Comparison of ENCODE assay signal across 10 cellular contexts in genomic region chr4:109075617-109076016, GRCh38.
"Had no signal": no experiment of that assay in that cellular context is flagged by ENCODE, and none has a peak within 500 bp of the region (broad histone marks: within the 10 kb centered on the region; RNA-seq: fewer than 3 reads in every experiment).

No MANE protein-coding gene starts in this region.

- H3K4me2 ChIP-seq: GM23338, KMS-11 had no signal

- ATAC-seq: GM23338 had no signal

- H3K4me1 Mint-ChIP-seq: GM23338, H9 had no signal

- H3K9ac ChIP-seq: KMS-11 had no signal

- H2AFZ ChIP-seq: GM23338 had no signal

- FAIRE-seq: H1, H54, HTR-8/SVneo had no signal

- DNase-seq: H9, HCEC 1CT, IMR-90, KBM-7 had no signal

- H3K4me3 ChIP-seq: GM23338 had no signal

- H3K4me3 Mint-ChIP-seq: GM23338, H9 had no signal

- H3K27ac ChIP-seq: HL-60, KMS-11 had no signal
